Comparison of ENCODE assay signal across 8 cellular contexts in genomic region chr13:33799950-33800592, GRCh38. TPM values are rescaled to one million over a fixed set of nuclear protein-coding genes. Genes with fewer than 3 reads are reported as not detected.
A peak's percentile ranks its signal among the peaks of the same experiment; 100 is the strongest.
DNase-seq lines count a peak whose midpoint lies in the region; ATAC-seq and TF ChIP-seq lines count a peak whose summit lies in the region.

No MANE protein-coding gene starts in this region.

- no peak overlapping the region for H3K4me3 ChIP-seq in cardiac fibroblast (replicated peaks in 1 of 2; ENCODE audit: low read depth in 2 of 2, low read length in 2 of 2)

- DNase-seq in G401 (ENCODE audit: low spot score): peak; percentile 82
- DNase-seq in Kasumi-1 (lab: John Stamatoyannopoulos, UW): peak; percentile 21 to 24
- peak; percentile 64 to 72 for DNase-seq in cardiac fibroblast (ENCODE audit: low read depth in 2 of 2)
- peak; percentile 43 for DNase-seq in myocyte (ENCODE audit: low read depth)
- DNase-seq in HPDE6-E6E7 (ENCODE audit: extremely low spot score): no peak

- TF ChIP-seq CTCF in cardiac fibroblast (IDR thresholded peaks at IDR 0.05; ENCODE audit: low read depth, low read length): peak; percentile 42

- no peak for ATAC-seq in HG03342 (IDR thresholded peaks at IDR 0.05; ENCODE audit: unreplicated experiment)
- no peak for ATAC-seq in GM21360 (IDR thresholded peaks at IDR 0.05; ENCODE audit: unreplicated experiment)
- ATAC-seq in HG02571 (IDR thresholded peaks at IDR 0.05; ENCODE audit: unreplicated experiment): no peak

- in situ Hi-C loops in G401 (cut with HindIII; ENCODE audit: low sequenced_read_pairs): no loop called here

RNA-seq across cellular contexts. Expression of gene RFC3, which starts 17.9 kb away (rescaled TPM):
- total RNA-seq in G401 (2014; rRNA removed; shearing (Covaris generic)): 43.1 and 58.2 TPM in 2 replicates
- 3.9 and 5.7 TPM in 2 replicates for total RNA-seq in myocyte
- 1.5 TPM for polyA plus RNA-seq in myocyte (2012)
